ENCODE assay signal across 11 cellular contexts in genomic region chr17:78759969-78760352, GRCh38. TPM values are rescaled to one million over a fixed set of nuclear protein-coding genes. Genes with fewer than 3 reads are reported as not detected.
DNase-seq lines count a peak whose midpoint lies in the region; ATAC-seq and TF ChIP-seq lines count a peak whose summit lies in the region.
"Had no signal": no experiment of that assay in that cellular context is flagged by ENCODE, and none has a peak within 500 bp of the region (broad histone marks: within the 10 kb centered on the region; RNA-seq: fewer than 3 reads in every experiment).

No MANE protein-coding gene starts in this region.

- no peaks in the 10 kb centered on the region for H3K9me3 ChIP-seq in CD4-positive, alpha-beta memory T cell (ENCODE audit: control insufficient read depth in 1 of 2, low read length in 2 of 2)
- H3K9me3 ChIP-seq: gastroesophageal sphincter, uterus had no signal

- ATAC-seq in GM21825 (IDR thresholded peaks at IDR 0.05; ENCODE audit: unreplicated experiment) (peak; percentile 4), GM19023 (IDR thresholded peaks at IDR 0.05; ENCODE audit: unreplicated experiment) (no peak), HG03469 (IDR thresholded peaks at IDR 0.05; ENCODE audit: unreplicated experiment) (no peak)
- no peak for ATAC-seq in activated CD8-positive, alpha-beta T cell treated with anti-CD3 and anti-CD28 coated beads for 36 hours
- no peak for ATAC-seq in naive thymus-derived CD8-positive, alpha-beta T cell
- ATAC-seq: gastroesophageal sphincter had no signal

- H3K4me1 ChIP-seq in CD4-positive, alpha-beta memory T cell (ENCODE audit: insufficient read depth, low read length): peaks cover 95% of the 10 kb centered on the region
- H3K4me1 ChIP-seq: uterus had no signal

- intact Hi-C loops in CD4-positive, alpha-beta memory T cell (cut with micrococcal nuclease): loop anchor here (1.0 kb wide), 3 partner anchors 12 to 19 kb away; no protein-coding TSS in a partner anchor
- intact Hi-C loops in activated CD8-positive, alpha-beta T cell treated with anti-CD3 and anti-CD28 coated beads for 36 hours (cut with micrococcal nuclease): no loop called here

- CTCF ChIA-PET in CD4-positive, alpha-beta memory T cell (lab: Charles Lee; ENCODE audit: partially characterized antibody): interaction anchor here (0.7 to 1.9 kb wide), 6 partner anchors 8 to 51 kb away, joined by 3 to 24 read pairs (median 4); no protein-coding TSS in a partner anchor
- CTCF ChIA-PET in activated CD8-positive, alpha-beta T cell treated with anti-CD3 and anti-CD28 coated beads for 36 hours (lab: Charles Lee): interaction anchor here (1.0 to 2.4 kb wide), 3 partner anchors 11 to 23 kb away, joined by 3 to 6 read pairs (median 3); no protein-coding TSS in a partner anchor

- H3K4me3 ChIP-seq in CD4-positive, alpha-beta memory T cell (ENCODE audit: low read length in 2 of 2): peak overlapping the region; percentile 26 to 32
- H3K4me3 ChIP-seq: gastroesophageal sphincter, PC-9, uterus had no signal

- peak overlapping the region; percentile 91 to 99 (median 98) for H3K27ac Mint-ChIP-seq in CD4-positive, alpha-beta memory T cell
- H3K27ac Mint-ChIP-seq in activated CD8-positive, alpha-beta T cell treated with anti-CD3 and anti-CD28 coated beads for 36 hours: peak overlapping the region; percentile 93
- H3K27ac Mint-ChIP-seq in naive thymus-derived CD8-positive, alpha-beta T cell: peak overlapping the region; percentile 90 to 99 (median 98)

- H3K36me3 Mint-ChIP-seq in CD4-positive, alpha-beta memory T cell: peaks cover 9 to 35% of the 10 kb centered on the region in 2 donors
- H3K36me3 Mint-ChIP-seq in activated CD8-positive, alpha-beta T cell treated with anti-CD3 and anti-CD28 coated beads for 36 hours (ENCODE audit: low read depth): peaks cover 6% of the 10 kb centered on the region
- H3K36me3 Mint-ChIP-seq in naive thymus-derived CD8-positive, alpha-beta T cell: peaks cover 0 to 2% (median 2%) of the 10 kb centered on the region in 3 donors

- no peaks in the 10 kb centered on the region for H3K27me3 ChIP-seq in CD4-positive, alpha-beta memory T cell (ENCODE audit: insufficient read depth, low read length)
- H3K27me3 ChIP-seq: gastroesophageal sphincter, uterus had no signal

- H3K27me3 Mint-ChIP-seq in CD4-positive, alpha-beta memory T cell: no peaks in the 10 kb centered on the region
- H3K27me3 Mint-ChIP-seq in activated CD8-positive, alpha-beta T cell treated with anti-CD3 and anti-CD28 coated beads for 36 hours: no peaks in the 10 kb centered on the region
- no peaks in the 10 kb centered on the region for H3K27me3 Mint-ChIP-seq in naive thymus-derived CD8-positive, alpha-beta T cell

- H3K4me1 Mint-ChIP-seq in CD4-positive, alpha-beta memory T cell: peaks cover 58 to 84% (median 61%) of the 10 kb centered on the region in 4 donors
- H3K4me1 Mint-ChIP-seq in activated CD8-positive, alpha-beta T cell treated with anti-CD3 and anti-CD28 coated beads for 36 hours (ENCODE audit: low read depth): peaks cover 80% of the 10 kb centered on the region
- H3K4me1 Mint-ChIP-seq in naive thymus-derived CD8-positive, alpha-beta T cell: peaks cover 31 to 93% (median 80%) of the 10 kb centered on the region in 4 donors

- no peak for TF ChIP-seq CTCF in activated CD8-positive, alpha-beta T cell treated with anti-CD3 and anti-CD28 coated beads for 36 hours (IDR thresholded peaks at IDR 0.05)

- H3K36me3 ChIP-seq in CD4-positive, alpha-beta memory T cell (ENCODE audit: insufficient read depth, low read length): no peaks in the 10 kb centered on the region
- H3K36me3 ChIP-seq: gastroesophageal sphincter, uterus had no signal

- peak overlapping the region; percentile 67 to 92 (median 83) for H3K4me3 Mint-ChIP-seq in CD4-positive, alpha-beta memory T cell
- H3K4me3 Mint-ChIP-seq in activated CD8-positive, alpha-beta T cell treated with anti-CD3 and anti-CD28 coated beads for 36 hours: peak overlapping the region; percentile 48
- H3K4me3 Mint-ChIP-seq in naive thymus-derived CD8-positive, alpha-beta T cell: peak overlapping the region; percentile 61 to 88 (median 79)

- peak overlapping the region; percentile 88 for H3K27ac ChIP-seq in CD4-positive, alpha-beta memory T cell (ENCODE audit: low read depth, low read length)
- H3K27ac ChIP-seq: PC-9, uterus had no signal

- DNase-seq in CD4-positive, alpha-beta memory T cell: peak in 1 of 5 donors; percentile 24
- no peak for DNase-seq in activated CD8-positive, alpha-beta T cell treated with anti-CD3 and anti-CD28 coated beads for 36 hours
- DNase-seq in naive thymus-derived CD8-positive, alpha-beta T cell: no peak
- no peak for DNase-seq in amygdala (lab: John Stamatoyannopoulos, UW)
- DNase-seq: DMS 273 treated with DMSO at 0.1 percent for 48 hours, PC-9, uterus had no signal

- H3K9me3 Mint-ChIP-seq in CD4-positive, alpha-beta memory T cell: peaks cover 0 to 2% (median 0%) of the 10 kb centered on the region in 8 donors
- H3K9me3 Mint-ChIP-seq in activated CD8-positive, alpha-beta T cell treated with anti-CD3 and anti-CD28 coated beads for 36 hours: no peaks in the 10 kb centered on the region
- peaks cover 0 to 7% (median 0%) of the 10 kb centered on the region in 9 donors for H3K9me3 Mint-ChIP-seq in naive thymus-derived CD8-positive, alpha-beta T cell

- POLR2A ChIA-PET in CD4-positive, alpha-beta memory T cell (lab: Charles Lee; ENCODE audit: partially characterized antibody): interaction anchor here (1.0 to 28.3 kb wide), 12 partner anchors 12 to 59 kb away, joined by 3 to 961 read pairs (median 8); partner anchors contain the start of gene CYTH1
- POLR2A ChIA-PET in activated CD8-positive, alpha-beta T cell treated with anti-CD3 and anti-CD28 coated beads for 36 hours (lab: Charles Lee): interaction anchor here (0.8 to 1.6 kb wide), 3 partner anchors 9 to 16 kb away, joined by 3 to 4 read pairs (median 4); no protein-coding TSS in a partner anchor
- POLR2A ChIA-PET in naive thymus-derived CD8-positive, alpha-beta T cell (lab: Charles Lee): interaction anchor here (0.7 to 19.8 kb wide), 8 partner anchors 10 to 60 kb away, joined by 3 to 188 read pairs (median 16); partner anchors contain the start of gene CYTH1

RNA-seq across cellular contexts. Expression of gene CYTH1, which starts 22.1 kb away (rescaled TPM):
- total RNA-seq in CD4-positive, alpha-beta memory T cell: 100 to 1,000 TPM; 380 to 390 TPM
- polyA plus RNA-seq in CD4-positive, alpha-beta memory T cell: 100 to 1,000 TPM; 271 to 370 TPM
- 10 to 100 TPM; 95.1 to 96.0 TPM for total RNA-seq in activated CD8-positive, alpha-beta T cell treated with anti-CD3 and anti-CD28 coated beads for 36 hours
- total RNA-seq in naive thymus-derived CD8-positive, alpha-beta T cell: 100 to 1,000 TPM; 415 to 423 TPM
- polyA plus RNA-seq in naive thymus-derived CD8-positive, alpha-beta T cell: 100 to 1,000 TPM; 220 to 320 (median 243) TPM
